Comparison of ENCODE assay signal across 8 cellular contexts in genomic region chr15:75455424-75455981, GRCh38. TPM values are rescaled to one million over a fixed set of nuclear protein-coding genes. Genes with fewer than 3 reads are reported as not detected.
DNase-seq lines count a peak whose midpoint lies in the region; ATAC-seq and TF ChIP-seq lines count a peak whose summit lies in the region.

No MANE protein-coding gene starts in this region.

- H3K27ac ChIP-seq in OCI-LY1 (ENCODE audit: low read depth, low read length, poor library complexity, severe bottlenecking) (peak overlapping the region; percentile 91), endodermal cell (ENCODE audit: low read depth, low read length) (peak overlapping the region; percentile 88)

- ATAC-seq in HG02623 (IDR thresholded peaks at IDR 0.05; ENCODE audit: unreplicated experiment): no peak

- 0% methylated on average over 23 to 48 of the region's 48 CpGs for WGBS in endodermal cell (ENCODE audit: insufficient coverage in 1 of 2, insufficient read length in 1 of 2), 2 experiments

- no peak for TF ChIP-seq CTCF in CD14-positive monocyte (IDR thresholded peaks at IDR 0.05)
- no peak for TF ChIP-seq CTCF in OCI-LY1 (IDR thresholded peaks at IDR 0.05; ENCODE audit: low read length)
- TF ChIP-seq CTCF in endodermal cell (conservative IDR thresholded peaks at IDR 0.05): no peak

- peak overlapping the region; percentile 96 for H3K4me2 ChIP-seq in OCI-LY1 (ENCODE audit: low read length)

- H4K20me1 ChIP-seq in OCI-LY1 (ENCODE audit: insufficient read depth, low read length): no peaks in the 10 kb centered on the region

- H3K4me1 ChIP-seq in OCI-LY1 (ENCODE audit: insufficient read depth, low read length, severe bottlenecking): peaks cover 14% of the 10 kb centered on the region
- peaks cover 5% of the 10 kb centered on the region for H3K4me1 ChIP-seq in endodermal cell (ENCODE audit: control insufficient read depth, insufficient read depth, low read length)

- H3K36me3 Mint-ChIP-seq in CD14-positive monocyte (no peaks in the 10 kb centered on the region), endodermal cell (ENCODE audit: low read depth) (peaks cover 2% of the 10 kb centered on the region)

- peak overlapping the region; percentile 95 for H2AFZ ChIP-seq in OCI-LY1 (ENCODE audit: low read length)

- no peaks in the 10 kb centered on the region for H3K9me3 Mint-ChIP-seq in CD14-positive monocyte
- no peaks in the 10 kb centered on the region for H3K9me3 Mint-ChIP-seq in endodermal cell

- H3K27me3 Mint-ChIP-seq in CD14-positive monocyte (ENCODE audit: low read depth in 3 of 3) (peaks cover 0 to 2% (median 1%) of the 10 kb centered on the region in 3 donors), endodermal cell (ENCODE audit: insufficient read depth) (no peaks in the 10 kb centered on the region)

- H3K27ac Mint-ChIP-seq in CD14-positive monocyte (peak overlapping the region; percentile 88 to 95 (median 91)), endodermal cell (peak overlapping the region; percentile 91)

- 0 out of 2 replicates have a peak, but pooled peaks cover 3% of the 10 kb centered on the region for H3F3A ChIP-seq in OCI-LY1 (ENCODE audit: insufficient read depth, low read length)

- H3K36me3 ChIP-seq in OCI-LY1 (ENCODE audit: insufficient read depth, low read length): no peaks in the 10 kb centered on the region
- no peaks in the 10 kb centered on the region for H3K36me3 ChIP-seq in endodermal cell (ENCODE audit: control insufficient read depth, insufficient read depth, low read length)

- DNase-seq in CD14-positive monocyte (ENCODE audit: low spot score) (peak; percentile 74), HPDE6-E6E7 (ENCODE audit: extremely low spot score) (peak; percentile 73), endodermal cell (peak; percentile 94), mesenteric fat pad (ENCODE audit: low spot score) (peak; percentile 95)
- DNase-seq in activated CD8-positive, alpha-beta memory T cell treated with anti-CD3 and anti-CD28 coated beads, Interleukin-2, amount 50 U/mL, for 48 hours: peak; percentile 90
- DNase-seq in stimulated activated CD8-positive, alpha-beta memory T cell treated with anti-CD3 and anti-CD28 coated beads, Interleukin-12 subunit alpha, Interleukin-12 subunit beta, amount 100 ng/mL, for 4 hours (ENCODE audit: low read depth): peak; percentile 75

- H3K9ac ChIP-seq in OCI-LY1 (ENCODE audit: low read length) (peak overlapping the region; percentile 92), endodermal cell (ENCODE audit: extremely low read depth, low read length, poor library complexity, severe bottlenecking) (peak overlapping the region; percentile 91)

- H3K4me1 Mint-ChIP-seq in CD14-positive monocyte (peaks cover 30% of the 10 kb centered on the region), endodermal cell (peaks cover 8% of the 10 kb centered on the region)

- H3K79me2 ChIP-seq in OCI-LY1 (ENCODE audit: insufficient read depth, low read length): no peaks in the 10 kb centered on the region

- H3K9me2 ChIP-seq in OCI-LY1 (ENCODE audit: low read depth, low read length): no peaks in the 10 kb centered on the region

- intact Hi-C loops in CD14-positive monocyte (cut with micrococcal nuclease): loop anchor here (5.0 to 10.0 kb wide), 2 partner anchors 187 to 911 kb away; partner anchors contain the start of genes ARID3B (in 1 of the 2) and IMP3 (in 1 of the 2)

- H3K4me3 ChIP-seq in OCI-LY1 (ENCODE audit: low read depth, low read length, poor library complexity, severe bottlenecking): peak overlapping the region; percentile 70
- H3K4me3 ChIP-seq in endodermal cell (ENCODE audit: low read length): peak overlapping the region; percentile 96

- no peaks in the 10 kb centered on the region for H3K9me3 ChIP-seq in OCI-LY1 (ENCODE audit: low read length)
- H3K9me3 ChIP-seq in endodermal cell (ENCODE audit: control insufficient read depth, low read length): no peaks in the 10 kb centered on the region

- H3K27me3 ChIP-seq in OCI-LY1 (ENCODE audit: insufficient read depth, low read length): no peaks in the 10 kb centered on the region
- H3K27me3 ChIP-seq in endodermal cell (ENCODE audit: control insufficient read depth, insufficient read depth, low read length, poor library complexity, severe bottlenecking): no peaks in the 10 kb centered on the region

- H3K4me3 Mint-ChIP-seq in CD14-positive monocyte (peak overlapping the region; percentile 90 to 92), endodermal cell (peak overlapping the region; percentile 94)

RNA-seq across cellular contexts. Expression of gene SIN3A, which starts 4.0 kb away (rescaled TPM):
- polyA plus RNA-seq in CD14-positive monocyte: 1 to 10 TPM; 2.3 to 7.9 TPM
- total RNA-seq in endodermal cell (100 to 1,000 TPM; 119 to 123 TPM), mesenteric fat pad (41.9 TPM)
- polyA plus RNA-seq in endodermal cell (2013, experiment 1 of 2): 56.8 TPM
- 56.4 TPM for polyA plus RNA-seq in endodermal cell (2013, experiment 2 of 2)
